1 cellular context compared by ENCODE assay signal in the genomic region with DNA sequence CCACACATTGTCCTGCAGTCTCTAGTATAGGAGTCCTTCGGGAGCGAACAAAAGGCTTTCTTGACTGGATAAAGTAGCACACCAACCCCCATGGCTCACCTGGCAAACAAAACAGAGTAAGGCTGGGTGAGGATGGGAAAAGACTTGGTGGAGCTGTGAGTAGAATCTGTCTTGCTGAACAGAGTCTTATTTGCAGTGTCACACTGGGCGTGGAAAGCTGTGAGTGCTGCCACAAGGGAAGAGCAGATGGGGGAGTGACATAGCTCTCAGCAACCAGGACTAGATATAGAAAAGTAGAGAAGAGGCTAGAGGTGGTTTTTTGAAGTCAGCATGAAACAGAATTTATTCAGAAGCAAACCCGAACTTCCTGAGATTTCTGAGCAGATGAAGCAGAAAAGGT.
TF ChIP-seq lines count a peak whose summit lies in the region.

No MANE protein-coding gene starts in this region.

TF ChIP-seq in GM23338, 12 proteins besides CTCF, POLR2A, EP300 and RAD21 (continued from another document):
- TF ChIP-seq, protein P1, sequence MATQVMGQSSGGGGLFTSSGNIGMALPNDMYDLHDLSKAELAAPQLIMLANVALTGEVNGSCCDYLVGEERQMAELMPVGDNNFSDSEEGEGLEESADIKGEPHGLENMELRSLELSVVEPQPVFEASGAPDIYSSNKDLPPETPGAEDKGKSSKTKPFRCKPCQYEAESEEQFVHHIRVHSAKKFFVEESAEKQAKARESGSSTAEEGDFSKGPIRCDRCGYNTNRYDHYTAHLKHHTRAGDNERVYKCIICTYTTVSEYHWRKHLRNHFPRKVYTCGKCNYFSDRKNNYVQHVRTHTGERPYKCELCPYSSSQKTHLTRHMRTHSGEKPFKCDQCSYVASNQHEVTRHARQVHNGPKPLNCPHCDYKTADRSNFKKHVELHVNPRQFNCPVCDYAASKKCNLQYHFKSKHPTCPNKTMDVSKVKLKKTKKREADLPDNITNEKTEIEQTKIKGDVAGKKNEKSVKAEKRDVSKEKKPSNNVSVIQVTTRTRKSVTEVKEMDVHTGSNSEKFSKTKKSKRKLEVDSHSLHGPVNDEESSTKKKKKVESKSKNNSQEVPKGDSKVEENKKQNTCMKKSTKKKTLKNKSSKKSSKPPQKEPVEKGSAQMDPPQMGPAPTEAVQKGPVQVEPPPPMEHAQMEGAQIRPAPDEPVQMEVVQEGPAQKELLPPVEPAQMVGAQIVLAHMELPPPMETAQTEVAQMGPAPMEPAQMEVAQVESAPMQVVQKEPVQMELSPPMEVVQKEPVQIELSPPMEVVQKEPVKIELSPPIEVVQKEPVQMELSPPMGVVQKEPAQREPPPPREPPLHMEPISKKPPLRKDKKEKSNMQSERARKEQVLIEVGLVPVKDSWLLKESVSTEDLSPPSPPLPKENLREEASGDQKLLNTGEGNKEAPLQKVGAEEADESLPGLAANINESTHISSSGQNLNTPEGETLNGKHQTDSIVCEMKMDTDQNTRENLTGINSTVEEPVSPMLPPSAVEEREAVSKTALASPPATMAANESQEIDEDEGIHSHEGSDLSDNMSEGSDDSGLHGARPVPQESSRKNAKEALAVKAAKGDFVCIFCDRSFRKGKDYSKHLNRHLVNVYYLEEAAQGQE (IDR thresholded peaks at IDR 0.05; ENCODE audit: unreplicated experiment): no peak
TF ChIP-seq in GM23338: peak in this region for 0.
